Comparison of ENCODE assay signal across 8 cellular contexts in the genomic region with DNA sequence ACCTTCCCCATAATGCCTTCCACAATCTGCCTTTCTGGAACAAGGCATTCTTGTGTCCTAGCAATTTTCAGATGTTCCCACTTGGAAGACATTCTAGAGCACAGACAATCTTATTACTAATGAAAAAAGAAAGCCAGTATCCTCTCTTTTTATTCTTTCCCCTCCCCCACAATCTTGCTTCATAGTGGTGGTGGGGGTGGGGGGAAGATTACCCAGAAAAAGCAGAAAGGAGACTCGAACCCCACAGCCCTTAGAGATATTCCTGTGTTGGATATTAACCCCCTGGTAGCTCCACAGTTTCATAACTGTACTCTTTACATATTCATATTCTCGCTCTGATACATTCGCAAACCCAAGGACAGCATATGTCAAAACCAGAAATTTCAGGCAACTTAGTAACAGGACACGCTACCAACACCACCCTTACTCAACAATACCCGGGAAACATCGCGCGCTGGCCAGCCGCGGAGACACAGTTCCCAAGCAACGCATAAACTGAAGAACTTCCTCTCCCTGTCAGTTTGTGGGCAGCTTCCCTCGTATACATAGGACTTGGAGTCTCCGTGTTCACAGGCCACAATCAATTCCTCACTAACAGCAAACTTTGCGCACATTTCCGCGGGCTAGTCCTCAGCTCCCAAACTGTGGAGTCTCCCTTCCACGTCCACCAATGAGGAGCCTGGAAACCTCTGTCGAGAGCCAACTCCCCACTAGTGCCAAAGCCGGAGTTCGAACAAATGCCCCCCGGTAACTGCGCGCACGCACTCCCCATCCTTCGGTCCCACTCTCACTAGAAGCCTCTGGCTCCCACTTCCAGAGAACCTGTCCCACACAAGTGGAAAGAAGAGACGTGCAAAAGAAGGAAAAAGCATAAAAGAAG. TPM values are rescaled to one million over a fixed set of nuclear protein-coding genes. Genes with fewer than 3 reads are reported as not detected.
DNase-seq lines count a peak whose midpoint lies in the region; ATAC-seq and TF ChIP-seq lines count a peak whose summit lies in the region.

No MANE protein-coding gene starts in this region.

- H3K9me3 ChIP-seq in mesodermal cell (ENCODE audit: control insufficient read depth, low read length), result no peaks in the 10 kb centered on the region
- H3K9me3 ChIP-seq in tibial artery, result no peaks in the 10 kb centered on the region

- H3K27ac ChIP-seq in ACC112 (ENCODE audit: low read depth, low read length) (peak overlapping the region; percentile 99), mesodermal cell (ENCODE audit: low read depth, low read length, severe bottlenecking) (peak overlapping the region; percentile 48), tibial artery (peak overlapping the region; percentile 99 to 100)

- TF ChIP-seq POLR2A in NB4 (IDR thresholded peaks at IDR 0.05; ENCODE audit: extremely low read depth, insufficient read length), result no peak

- intact Hi-C loops in tibial artery (cut with DNase I; ENCODE audit: low total_unique reads), result loop anchor here (5.0 kb wide), 2 partner anchors 70 to 105 kb away; a partner anchor contains a TSS

- 0 to 7% methylated on average over 20 of the region's 26 CpGs for WGBS in mesodermal cell (ENCODE audit: insufficient coverage in 2 of 2), 2 experiments

- DNase-seq in GM12865 (ENCODE audit: low read depth) (peak; percentile 19), NB4 (ENCODE audit: low read depth) (peak; percentile 88), epidermal melanocyte (ENCODE audit: insufficient read length, low spot score) (peak; percentile 75), tibial artery (peak; percentile 87 to 90)

- H3K36me3 ChIP-seq in ACC112 (ENCODE audit: insufficient read depth, low read length) (no peaks in the 10 kb centered on the region), mesodermal cell (ENCODE audit: control insufficient read depth, insufficient read depth, low read length) (no peaks in the 10 kb centered on the region), tibial artery (peaks cover 9 to 31% (median 26%) of the 10 kb centered on the region in 3 donors)

- H3K4me1 ChIP-seq in ACC112 (ENCODE audit: control insufficient read depth, insufficient read depth, low read length, unreplicated experiment), result peaks cover 5% of the 10 kb centered on the region
- H3K4me1 ChIP-seq in mesodermal cell (ENCODE audit: control insufficient read depth, insufficient read depth, low read length, poor library complexity, severe bottlenecking), result no peaks in the 10 kb centered on the region
- peaks cover 0 to 6% (median 5%) of the 10 kb centered on the region in 4 donors for H3K4me1 ChIP-seq in tibial artery

- TF ChIP-seq CTCF in GM12865 (IDR thresholded peaks at IDR 0.05; ENCODE audit: insufficient read depth, low read depth, low read length, missing control alignments) (no peak), NB4 (IDR thresholded peaks at IDR 0.05; ENCODE audit: low read depth, low read length) (no peak), WI38 (IDR thresholded peaks at IDR 0.05; ENCODE audit: low read depth, low read length) (no peak), tibial artery (IDR thresholded peaks at IDR 0.05) (no peak)

- H3K4me3 ChIP-seq in ACC112 (ENCODE audit: low read depth, low read length), result peak overlapping the region; percentile 80
- H3K4me3 ChIP-seq in GM12865 (ENCODE audit: low read depth, low read length), result peak overlapping the region; percentile 91
- H3K4me3 ChIP-seq in NB4 (ENCODE audit: low read depth, low read length), result peak overlapping the region; percentile 70
- peak overlapping the region; percentile 81 for H3K4me3 ChIP-seq in WI38 (ENCODE audit: low read depth, low read length)
- H3K4me3 ChIP-seq in mesodermal cell (ENCODE audit: extremely low read depth, insufficient read depth, low read length, poor library complexity, severe bottlenecking), result peak overlapping the region; percentile 68
- peak overlapping the region; percentile 87 to 89 for H3K4me3 ChIP-seq in tibial artery

- H2AFZ ChIP-seq in ACC112 (ENCODE audit: low read length, unreplicated experiment), result no peak overlapping the region

- H3K79me2 ChIP-seq in ACC112 (ENCODE audit: control insufficient read depth, insufficient read depth, low read length, unreplicated experiment), result no peaks in the 10 kb centered on the region

- H3K27me3 ChIP-seq in ACC112 (ENCODE audit: insufficient read depth, low read length) (no peaks in the 10 kb centered on the region), tibial artery (no peaks in the 10 kb centered on the region)

- no peak for ATAC-seq in HG02642 (IDR thresholded peaks at IDR 0.05; ENCODE audit: poor library complexity, unreplicated experiment)

RNA-seq across cellular contexts. Expression of a gene that starts 0.7 kb away (rescaled TPM):
- polyA plus RNA-seq in mesodermal cell (2013, experiment 1 of 2), result 1.00 TPM
- polyA plus RNA-seq in mesodermal cell (2013, experiment 2 of 2), result 1.1 TPM

Comparison
In these comparisons a context has a peak if more than half of its experiments do, and no peak if none do; other contexts are left out.
1. H3K27ac ChIP-seq: peak in every context shown above with its lines; median percentile 100 in tibial artery; 99 in ACC112; 48 in mesodermal cell.
2. DNase-seq: peak in every context shown above with its lines; median percentile 88 in tibial artery; 88 in NB4; 75 in epidermal melanocyte; 19 in GM12865.